Comparison of ENCODE assay signal across 8 cellular contexts in genomic region chr19:57362997-57363705, GRCh38. TPM values are rescaled to one million over a fixed set of nuclear protein-coding genes. Genes with fewer than 3 reads are reported as not detected.
DNase-seq lines count a peak whose midpoint lies in the region; ATAC-seq and TF ChIP-seq lines count a peak whose summit lies in the region.

TRAPPC2B (plus strand) TSS chr19:57363551; CDS start chr19:57364834, 1,283 bp downstream.
ZNF547 (plus strand) TSS chr19:57363551; CDS start chr19:57368556, 5,005 bp downstream.

- H3K27me3 Mint-ChIP-seq in T-cell = peaks cover 0 to 4% of the 10 kb centered on the region in 2 donors

- no peak for TF ChIP-seq CTCF in GM13976 (IDR thresholded peaks at IDR 0.05; ENCODE audit: borderline replicate concordance, control extremely low read depth, extremely low read depth, insufficient read depth, missing control alignments)
- no peak for TF ChIP-seq CTCF in heart left ventricle (IDR thresholded peaks at IDR 0.05)
- TF ChIP-seq CTCF in transverse colon (IDR thresholded peaks at IDR 0.05) = no peak

- intact Hi-C loops in heart left ventricle (cut with DNase I) (loop anchor here in 4 of 10 donors (1.0 to 5.0 kb wide), 3 partner anchors 12 to 81 kb away; partner anchors contain the start of genes ZNF543 (in 2 of the 4), ZNF304 (in 1 of the 4) and ZNF460 (in 1 of the 4)), transverse colon (cut with DNase I; ENCODE audit: low total_unique reads) (no loop called here)

- DNase-seq in GM13976 (ENCODE audit: low spot score) = peak; percentile 97
- DNase-seq in NCI-H146 (lab: John Stamatoyannopoulos, UW) = peak; percentile 100
- DNase-seq in T-cell = peak; percentile 94 to 99 (median 98)
- peak; percentile 99 for DNase-seq in amniotic epithelial cell (ENCODE audit: low read depth)
- DNase-seq in heart left ventricle = peak; percentile 99 to 100 (median 99)
- peak; percentile 100 for DNase-seq in trophoblast cell
- DNase-seq in transverse colon = peak; percentile 99

- peak within 1 kb of the TSS; percentile 61 for H2AFZ ChIP-seq in trophoblast cell (ENCODE audit: insufficient read depth, low read length, poor library complexity)

- no peak within 1 kb of the TSS for H3K23ac ChIP-seq in trophoblast cell (ENCODE audit: low read length)

- H3K79me1 ChIP-seq in trophoblast cell (ENCODE audit: low read length) = peaks cover 7% of the 10 kb centered on the region

- peaks cover 15 to 20% (median 15%) of the 10 kb centered on the region in 3 donors for H3K4me1 Mint-ChIP-seq in T-cell

- peaks cover 8 to 36% (median 33%) of the 10 kb centered on the region in 3 donors for H3K9me3 Mint-ChIP-seq in T-cell

- 1 to 5% (median 2%) methylated on average over 27 to 50 of the region's 50 CpGs for WGBS in heart left ventricle, 4 donors
- no CpG with 5 or more reads among the region's 50 CpGs for WGBS in trophoblast cell (ENCODE audit: extremely low coverage, insufficient coverage, insufficient read length)
- WGBS in transverse colon (ENCODE audit: low coverage in 1 of 2), 2 donors = 3% methylated on average over 42 of the region's 50 CpGs; no CpG with 5 or more reads in 1 of the 2 donors

- no peak within 1 kb of the TSS for H2BK12ac ChIP-seq in trophoblast cell (ENCODE audit: low read length)

- peak within 1 kb of the TSS; percentile 86 for H4K8ac ChIP-seq in trophoblast cell (ENCODE audit: low read depth, low read length)

- H3K14ac ChIP-seq in trophoblast cell (ENCODE audit: low read length) = peak within 1 kb of the TSS; percentile 73

- peak within 1 kb of the TSS; percentile 86 for H3K9ac ChIP-seq in trophoblast cell (ENCODE audit: low read length)

- in situ Hi-C loops in GM13976 (cut with MboI; ENCODE audit: low sequenced_read_pairs, unreplicated experiment) (no loop called here), transverse colon (cut with MboI; ENCODE audit: low pct_ligation_motif_present in 1 of 4, low pct_unique_long_range_greater_than_20kb in 1 of 4, low sequenced_read_pairs in 3 of 4) (no loop called here)

- H3K36me3 ChIP-seq in heart left ventricle = peaks cover 0 to 31% (median 14%) of the 10 kb centered on the region in 9 donors
- H3K36me3 ChIP-seq in trophoblast cell (ENCODE audit: control insufficient read depth in 1 of 2, insufficient read depth in 2 of 2, low read length in 2 of 2) = peaks cover 2 to 7% of the 10 kb centered on the region in 2 experiments
- H3K36me3 ChIP-seq in transverse colon = peaks cover 0 to 18% (median 3%) of the 10 kb centered on the region in 4 donors

- peak within 1 kb of the TSS; percentile 87 to 94 (median 93) for H3K4me3 Mint-ChIP-seq in T-cell

- peak within 1 kb of the TSS; percentile 69 for H4K12ac ChIP-seq in trophoblast cell (ENCODE audit: low read depth, low read length)

- peak within 1 kb of the TSS; percentile 62 to 97 (median 82) for H3K4me3 ChIP-seq in heart left ventricle
- H3K4me3 ChIP-seq in trophoblast cell (ENCODE audit: low read depth, low read length) = peak within 1 kb of the TSS; percentile 91
- peak within 1 kb of the TSS; percentile 63 to 91 (median 65) for H3K4me3 ChIP-seq in transverse colon

- peak within 1 kb of the TSS; percentile 30 for H2BK120ac ChIP-seq in trophoblast cell (ENCODE audit: insufficient read depth, low read length, poor library complexity)

- H3K18ac ChIP-seq in trophoblast cell (ENCODE audit: low read length) = peak within 1 kb of the TSS; percentile 63

- peaks cover 0 to 37% (median 20%) of the 10 kb centered on the region in 12 donors for H3K4me1 ChIP-seq in heart left ventricle
- H3K4me1 ChIP-seq in trophoblast cell (ENCODE audit: control insufficient read depth in 1 of 2, insufficient read depth in 2 of 2, low read length in 2 of 2) = peaks cover 6 to 9% of the 10 kb centered on the region in 2 experiments
- peaks cover 0 to 15% (median 12%) of the 10 kb centered on the region in 4 donors for H3K4me1 ChIP-seq in transverse colon

- H3K4me2 ChIP-seq in trophoblast cell (ENCODE audit: low read length) = peak within 1 kb of the TSS; percentile 99

- TF ChIP-seq POLR2A in heart left ventricle (IDR thresholded peaks at IDR 0.05) (peak in 1 of 2 donors; percentile 68), transverse colon (IDR thresholded peaks at IDR 0.05) (peak; percentile 67)

- H4K91ac ChIP-seq in trophoblast cell (ENCODE audit: low read depth, low read length) = peak within 1 kb of the TSS; percentile 78

- peak within 1 kb of the TSS; percentile 37 for H2BK5ac ChIP-seq in trophoblast cell (ENCODE audit: low read depth, low read length, poor library complexity)

- ATAC-seq in HG02852 (IDR thresholded peaks at IDR 0.05; ENCODE audit: unreplicated experiment) (peak; percentile 93), T-cell (replicated peaks in 1 of 4) (peak; percentile 94 to 98 (median 96)), heart left ventricle (peak; percentile 94 to 97 (median 96))

- peak within 1 kb of the TSS; percentile 94 to 97 for H3K27ac Mint-ChIP-seq in T-cell

- H3K27me3 ChIP-seq in heart left ventricle = no peaks in the 10 kb centered on the region
- H3K27me3 ChIP-seq in trophoblast cell (ENCODE audit: insufficient read depth, low read length) = no peaks in the 10 kb centered on the region
- H3K27me3 ChIP-seq in transverse colon = no peaks in the 10 kb centered on the region

- peaks cover 0 to 32% (median 0%) of the 10 kb centered on the region in 12 donors for H3K9me3 ChIP-seq in heart left ventricle
- H3K9me3 ChIP-seq in trophoblast cell (ENCODE audit: insufficient read depth, low read depth, low read length) = no peaks in the 10 kb centered on the region
- H3K9me3 ChIP-seq in transverse colon = peaks cover 6 to 32% of the 10 kb centered on the region in 2 donors

- H3K4ac ChIP-seq in trophoblast cell (ENCODE audit: low read depth, low read length) = peak within 1 kb of the TSS; percentile 84

- TF ChIP-seq EP300 in transverse colon (IDR thresholded peaks at IDR 0.05; ENCODE audit: low read depth) = peak; percentile 26

- peak within 1 kb of the TSS; percentile 83 to 98 (median 94) for H3K27ac ChIP-seq in heart left ventricle
- no peak within 1 kb of the TSS for H3K27ac ChIP-seq in trophoblast cell (ENCODE audit: low read depth, low read length)
- H3K27ac ChIP-seq in transverse colon = peak within 1 kb of the TSS; percentile 89 to 97 (median 93)

- CTCF ChIA-PET in T-cell (lab: Charles Lee) = no interaction called here

- peak within 1 kb of the TSS; percentile 66 for H2AK5ac ChIP-seq in trophoblast cell (ENCODE audit: low read length)

- H3K79me2 ChIP-seq in trophoblast cell (ENCODE audit: control insufficient read depth, insufficient read depth, low read length, poor library complexity) = peaks cover 4% of the 10 kb centered on the region

- POLR2A ChIA-PET in T-cell (lab: Charles Lee) = interaction anchor here in 1 of 2 donors (1.2 kb wide), 1 partner anchor 26 kb away, joined by 4 read pairs; no protein-coding TSS in a partner anchor

- H3K36me3 Mint-ChIP-seq in T-cell = peaks cover 51% of the 10 kb centered on the region

RNA-seq across cellular contexts. Expression of gene TRAPPC2B, which starts in this region (rescaled TPM):
- 10 to 100 TPM in 2 of 5 donors, 1 to 10 TPM in 3; 7.1 to 11.4 (median 9.6) TPM for total RNA-seq in T-cell
- total RNA-seq in heart left ventricle = 10 to 100 TPM in 5 of 9 donors, 1 to 10 TPM in 4; 7.4 to 35.0 (median 12.3) TPM
- polyA plus RNA-seq in heart left ventricle = 10 to 100 TPM; 34.4 to 35.6 TPM
- 35.4 and 37.2 TPM in 2 replicates for polyA plus RNA-seq in trophoblast cell (2013)
- 10 to 100 TPM in 1 of 4 donors, 1 to 10 TPM in 1, not detected in 2; 8.3 to 12.5 TPM for total RNA-seq in transverse colon

RNA-seq across cellular contexts. Expression of gene ZNF547, which starts in this region (rescaled TPM):
- 1 to 10 TPM in 3 of 5 donors, under 1 TPM in 2; 0.77 to 4.8 (median 3.5) TPM for total RNA-seq in T-cell
- 1 to 10 TPM; 1.9 to 3.7 (median 2.6) TPM for total RNA-seq in heart left ventricle
- polyA plus RNA-seq in heart left ventricle = 1 to 10 TPM; 1.7 to 2.0 TPM
- 1.3 and 1.6 TPM in 2 replicates for polyA plus RNA-seq in trophoblast cell (2013)
- 1 to 10 TPM in 2 of 4 donors, under 1 TPM in 1, not detected in 1; 0.60 to 1.3 (median 1.2) TPM for total RNA-seq in transverse colon
